In genomic region chr1:5611431-5611830, GRCh38 we compare ENCODE assay signal across 14 cellular contexts.
A peak's percentile ranks its signal among the peaks of the same experiment; 100 is the strongest.
DNase-seq lines count a peak whose midpoint lies in the region; ATAC-seq and TF ChIP-seq lines count a peak whose summit lies in the region.
"Had no signal": no experiment of that assay in that cellular context is flagged by ENCODE, and none has a peak within 500 bp of the region (broad histone marks: within the 10 kb centered on the region; RNA-seq: fewer than 3 reads in every experiment).

No MANE protein-coding gene starts in this region.

- H3K36me3 Mint-ChIP-seq in activated T-helper 17 cell treated with anti-CD3 and anti-CD28 coated beads, Interleukin-2, amount 50 U/mL, for 72 hours (ENCODE audit: low read depth), result no peaks in the 10 kb centered on the region
- no peaks in the 10 kb centered on the region for H3K36me3 Mint-ChIP-seq in HFFc6 (ENCODE audit: low read depth)
- H3K36me3 Mint-ChIP-seq: CD14-positive monocyte had no signal

- H3K9me3 Mint-ChIP-seq in activated T-helper 17 cell treated with anti-CD3 and anti-CD28 coated beads, Interleukin-2, amount 50 U/mL, for 72 hours, result peaks cover 6% of the 10 kb centered on the region
- peaks cover 52% of the 10 kb centered on the region for H3K9me3 Mint-ChIP-seq in HFFc6

- H3K4me1 Mint-ChIP-seq in activated T-helper 17 cell treated with anti-CD3 and anti-CD28 coated beads, Interleukin-2, amount 50 U/mL, for 72 hours, result no peaks in the 10 kb centered on the region
- H3K4me1 Mint-ChIP-seq in HFFc6 (ENCODE audit: low read depth), result no peaks in the 10 kb centered on the region
- H3K4me1 Mint-ChIP-seq: CD14-positive monocyte had no signal

- no peaks in the 10 kb centered on the region for H3K27me3 ChIP-seq in Peyer's patch

- no peaks in the 10 kb centered on the region for H3K36me3 ChIP-seq in Peyer's patch

- TF ChIP-seq CTCF in epithelial cell of esophagus (IDR thresholded peaks at IDR 0.05; ENCODE audit: insufficient read depth, low read depth, low read length, missing control alignments) (no peak), Peyer's patch (IDR thresholded peaks at IDR 0.05) (no peak), HFFc6 (IDR thresholded peaks at IDR 0.05) (no peak)

- no peak overlapping the region for H3K27ac ChIP-seq in caudate nucleus (ENCODE audit: low read depth, low read length)
- no peak overlapping the region for H3K27ac ChIP-seq in Peyer's patch

- no peak for TF ChIP-seq POLR2A in Peyer's patch (IDR thresholded peaks at IDR 0.05)

- H3K4me1 ChIP-seq in Peyer's patch, result no peaks in the 10 kb centered on the region

- H3K27me3 Mint-ChIP-seq in activated T-helper 17 cell treated with anti-CD3 and anti-CD28 coated beads, Interleukin-2, amount 50 U/mL, for 72 hours, result peaks cover 41% of the 10 kb centered on the region
- no peaks in the 10 kb centered on the region for H3K27me3 Mint-ChIP-seq in HFFc6 (ENCODE audit: insufficient read depth)

- H3K4me3 Mint-ChIP-seq in activated T-helper 17 cell treated with anti-CD3 and anti-CD28 coated beads, Interleukin-2, amount 50 U/mL, for 72 hours, result no peak overlapping the region
- no peak overlapping the region for H3K4me3 Mint-ChIP-seq in HFFc6

- ATAC-seq in activated T-helper 17 cell treated with anti-CD3 and anti-CD28 coated beads, Interleukin-2, amount 50 U/mL, for 72 hours (replicated peaks), result no peak

- no peaks in the 10 kb centered on the region for H3K9me3 ChIP-seq in Peyer's patch

- H3K27ac Mint-ChIP-seq in activated T-helper 17 cell treated with anti-CD3 and anti-CD28 coated beads, Interleukin-2, amount 50 U/mL, for 72 hours, result no peak overlapping the region
- H3K27ac Mint-ChIP-seq in HFFc6, result no peak overlapping the region
- H3K27ac Mint-ChIP-seq: CD14-positive monocyte had no signal

- peak; percentile 31 for DNase-seq in LoVo (ENCODE audit: low spot score)
- peak; percentile 41 for DNase-seq in epithelial cell of esophagus (ENCODE audit: low read depth)
- DNase-seq in kidney tubule cell (ENCODE audit: low spot score), result peak; percentile 47
- DNase-seq in caudate nucleus (lab: John Stamatoyannopoulos, UW), result no peak
- DNase-seq in Peyer's patch, result no peak
- no peak for DNase-seq in HFFc6
- DNase-seq: ACHN, DMS79 treated with DMSO at 0.1 percent for 48 hours, H7, NCI-H1105 treated with DMSO at 0.1 percent for 48 hours, NCI-H1694 treated with DMSO at 0.1 percent for 48 hours, NCI-H510A had no signal

- H3K4me3 ChIP-seq in epithelial cell of esophagus (ENCODE audit: low read length) (no peak overlapping the region), Peyer's patch (no peak overlapping the region)

Comparison
In these comparisons a context has a peak if more than half of its experiments do, and no peak if none do; other contexts are left out.
1. DNase-seq: peak in LoVo (single experiment), epithelial cell of esophagus (single experiment) and kidney tubule cell (single experiment); none in caudate nucleus (0 of 61), Peyer's patch (0 of 3) and HFFc6 (single experiment).